Comparison of ENCODE assay signal across 8 cellular contexts in the genomic region with DNA sequence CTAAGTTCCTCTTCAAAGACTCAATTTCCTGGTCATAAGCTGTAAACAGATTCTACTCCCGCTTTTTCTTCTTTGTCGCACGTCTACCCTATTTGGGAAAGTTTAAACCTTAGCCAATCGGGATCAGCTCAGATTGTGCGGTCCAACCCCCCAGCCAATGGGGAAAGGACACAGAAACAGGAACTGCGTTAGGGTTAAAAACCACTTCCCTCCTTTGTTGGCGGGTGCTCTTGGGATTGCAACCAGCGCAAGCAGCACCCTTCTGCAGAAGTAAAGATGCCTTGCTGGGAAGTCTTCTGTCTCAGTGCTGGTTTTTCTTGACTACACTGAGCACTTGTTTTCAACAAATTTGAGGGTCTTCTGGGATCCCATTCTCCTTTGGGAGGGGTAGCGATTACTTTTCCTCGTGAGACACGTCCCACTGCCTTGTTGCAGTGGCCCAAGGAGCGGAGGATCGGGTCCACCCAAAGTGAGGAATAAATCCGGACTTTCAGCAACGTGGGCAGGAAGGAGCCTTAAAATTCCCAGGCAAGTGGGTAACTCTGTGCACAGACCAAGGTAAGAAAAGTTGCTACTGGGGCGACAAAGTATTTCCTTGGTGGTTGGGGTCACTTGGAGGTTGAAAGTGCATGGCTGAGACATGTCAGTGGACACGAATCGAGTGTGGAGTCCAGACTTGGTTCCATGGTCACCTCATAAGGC. TPM values are rescaled to one million over a fixed set of nuclear protein-coding genes. Genes with fewer than 3 reads are reported as not detected.
DNase-seq lines count a peak whose midpoint lies in the region; ATAC-seq, FAIRE-seq and TF ChIP-seq lines count a peak whose summit lies in the region.

No MANE protein-coding gene starts in this region.

- no peaks in the 10 kb centered on the region for H3K9me2 ChIP-seq in DOHH2 (replicated peaks; ENCODE audit: control insufficient read depth, low read length)

- peaks cover 18% of the 10 kb centered on the region for H3K36me3 Mint-ChIP-seq in progenitor cell of endocrine pancreas (ENCODE audit: insufficient read depth)

- DNase-seq in SJCRH30, result no peak
- no peak for DNase-seq in epithelial cell of prostate (ENCODE audit: low read depth, low spot score)
- DNase-seq in progenitor cell of endocrine pancreas (ENCODE audit: low spot score, unreplicated experiment), result no peak
- no peak for DNase-seq in NCI-H1436 (lab: John Stamatoyannopoulos, UW)
- no peak for DNase-seq in GM19239 (ENCODE audit: insufficient read length, low spot score)

- H3K79me2 ChIP-seq in DOHH2 (ENCODE audit: control insufficient read depth, low read length), result no peaks in the 10 kb centered on the region

- peak overlapping the region; percentile 96 for H3K27ac Mint-ChIP-seq in progenitor cell of endocrine pancreas

- TF ChIP-seq CTCF in DOHH2 (IDR thresholded peaks at IDR 0.05; ENCODE audit: low read depth, low read length, poor library complexity, severe bottlenecking) (no peak), progenitor cell of endocrine pancreas (IDR thresholded peaks at IDR 0.05; ENCODE audit: unreplicated experiment) (no peak)

- peaks cover 22% of the 10 kb centered on the region for H3K9me3 ChIP-seq in DOHH2 (ENCODE audit: control insufficient read depth, insufficient read depth, low read length)
- peaks cover 14% of the 10 kb centered on the region for H3K9me3 ChIP-seq in SJCRH30 (replicated peaks)

- H3K27me3 Mint-ChIP-seq in progenitor cell of endocrine pancreas, result no peaks in the 10 kb centered on the region

- peak overlapping the region; percentile 81 for H3K4me3 ChIP-seq in DOHH2 (ENCODE audit: low read length)
- H3K4me3 ChIP-seq in SJCRH30, result peak overlapping the region; percentile 64

- H3K4me1 Mint-ChIP-seq in progenitor cell of endocrine pancreas (ENCODE audit: low read depth), result peaks cover 14% of the 10 kb centered on the region

- H3K36me3 ChIP-seq in DOHH2 (ENCODE audit: control insufficient read depth, low read length) (peaks cover 15% of the 10 kb centered on the region), SJCRH30 (no peaks in the 10 kb centered on the region)

- ATAC-seq in GM21619 (IDR thresholded peaks at IDR 0.05; ENCODE audit: unreplicated experiment), result no peak
- ATAC-seq in GM21825 (IDR thresholded peaks at IDR 0.05; ENCODE audit: unreplicated experiment), result no peak

- H3K4me1 ChIP-seq in DOHH2 (ENCODE audit: control insufficient read depth, low read length) (peaks cover 41% of the 10 kb centered on the region), SJCRH30 (no peaks in the 10 kb centered on the region)

- H3K27me3 ChIP-seq in DOHH2 (ENCODE audit: control insufficient read depth, low read length), result no peaks in the 10 kb centered on the region
- H3K27me3 ChIP-seq in SJCRH30, result no peaks in the 10 kb centered on the region

- H3K9me3 Mint-ChIP-seq in progenitor cell of endocrine pancreas (ENCODE audit: low read depth), result peaks cover 13% of the 10 kb centered on the region

- H3K4me2 ChIP-seq in DOHH2 (ENCODE audit: low read length), result peak overlapping the region; percentile 96

- H3F3A ChIP-seq in DOHH2 (ENCODE audit: control insufficient read depth, insufficient read depth), result peaks cover 13% of the 10 kb centered on the region

- no peaks in the 10 kb centered on the region for H4K20me1 ChIP-seq in DOHH2 (ENCODE audit: control insufficient read depth, insufficient read depth, low read depth, low read length)

- H3K27ac ChIP-seq in DOHH2 (ENCODE audit: low read depth, low read length) (peak overlapping the region; percentile 68), SJCRH30 (peak overlapping the region; percentile 87), epithelial cell of prostate (peak overlapping the region; percentile 65)

- FAIRE-seq in GM19239 (lab: Jason Lieb, UNC), result no peak

- peak overlapping the region; percentile 75 for H3K4me3 Mint-ChIP-seq in progenitor cell of endocrine pancreas (ENCODE audit: low read depth)

RNA-seq across cellular contexts. Expression of gene YPEL3, which starts 1.0 kb away (rescaled TPM):
- total RNA-seq in SJCRH30 (2014; rRNA removed; shearing (Covaris generic)), result 10.3 and 13.0 TPM in 2 replicates
- total RNA-seq in progenitor cell of endocrine pancreas, result 41.7 and 45.7 TPM in 2 replicates

RNA-seq across cellular contexts. Expression of gene TBX6, which starts 5.3 kb away (rescaled TPM):
- 0.18 and 0.73 TPM in 2 replicates for total RNA-seq in SJCRH30 (2014; rRNA removed; shearing (Covaris generic))
- 3.5 and 3.9 TPM in 2 replicates for total RNA-seq in progenitor cell of endocrine pancreas

RNA-seq across cellular contexts. Expression of gene GDPD3, which starts 16.3 kb away (rescaled TPM):
- total RNA-seq in SJCRH30 (2014; rRNA removed; shearing (Covaris generic)), result 1.0 and 1.1 TPM in 2 replicates
- total RNA-seq in progenitor cell of endocrine pancreas, result 13.3 and 13.8 TPM in 2 replicates

RNA-seq across cellular contexts. Expression of gene PPP4C, which starts 21.2 kb away (rescaled TPM):
- total RNA-seq in SJCRH30 (2014; rRNA removed; shearing (Covaris generic)), result 96.7 and 99.4 TPM in 2 replicates
- 142 and 144 TPM in 2 replicates for total RNA-seq in progenitor cell of endocrine pancreas

RNA-seq across cellular contexts. Expression of gene MAPK3, which starts 26.0 kb away (rescaled TPM):
- total RNA-seq in SJCRH30 (2014; rRNA removed; shearing (Covaris generic)), result 25.8 and 31.6 TPM in 2 replicates
- 59.8 and 62.8 TPM in 2 replicates for total RNA-seq in progenitor cell of endocrine pancreas
